In the genomic region with DNA sequence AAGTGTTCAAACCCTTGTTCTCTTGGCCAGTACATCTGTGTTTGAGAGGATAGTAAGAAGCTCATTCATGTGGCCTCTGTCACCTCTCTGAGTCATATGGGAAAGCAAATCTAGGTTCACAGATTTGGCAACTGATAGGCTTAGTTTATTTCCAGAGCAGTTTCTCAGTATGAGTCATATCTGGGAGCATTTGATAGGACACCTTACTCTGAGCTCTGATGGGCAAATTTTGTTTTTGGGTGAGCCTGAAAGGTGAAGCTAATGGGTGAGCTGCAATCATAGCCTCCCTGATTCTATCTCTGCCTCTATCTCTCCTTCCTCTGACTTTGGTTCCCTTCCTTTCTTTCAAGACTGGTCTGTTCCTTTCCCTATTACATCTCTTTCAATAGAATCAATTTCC, we compare ENCODE assay signal across 8 cellular contexts.
DNase-seq lines count a peak whose midpoint lies in the region; ATAC-seq and TF ChIP-seq lines count a peak whose summit lies in the region.

No MANE protein-coding gene starts in this region.

- H4K91ac ChIP-seq in IMR-90 (ENCODE audit: insufficient read depth, low read depth, low read length), result no peak overlapping the region

- H3K27ac ChIP-seq in IMR-90 (ENCODE audit: insufficient read depth, low read length), result no peak overlapping the region

- no peak overlapping the region for H2AK5ac ChIP-seq in IMR-90 (ENCODE audit: low read depth, low read length)

- POLR2A ChIA-PET in IMR-90 (lab: Charles Lee; ENCODE audit: unreplicated experiment), result no interaction called here

- no peak overlapping the region for H3K4me3 ChIP-seq in IMR-90 (ENCODE audit: insufficient read depth, low read depth, low read length)

- 0 out of 2 replicates have a peak overlapping the region, but pooled peaks have one; percentile 36 for H2BK20ac ChIP-seq in IMR-90 (ENCODE audit: low read depth, low read length)

- H2BK120ac ChIP-seq in IMR-90 (ENCODE audit: low read depth, low read length), result no peak overlapping the region; the same call in 1 of the 2 replicates

- no peak for TF ChIP-seq POLR2A in IMR-90 (IDR thresholded peaks at IDR 0.05; ENCODE audit: low read depth, low read length)

- no peak overlapping the region for H2BK5ac ChIP-seq in IMR-90 (ENCODE audit: low read depth, low read length, poor library complexity, severe bottlenecking)

- no peak overlapping the region for H2AFZ ChIP-seq in IMR-90 (replicated peaks; ENCODE audit: low read length, poor library complexity)

- no peaks in the 10 kb centered on the region for H3K9me3 ChIP-seq in IMR-90 (ENCODE audit: control insufficient read depth, insufficient read depth, low read length)

- no peak overlapping the region for H4K8ac ChIP-seq in IMR-90 (ENCODE audit: low read depth in 2 of 2, low read length in 2 of 2)

- no TSS peak for BruUV-seq in IMR-90 (replicated peaks; lab: Mats Ljungman, UMichigan)

- no peaks in the 10 kb centered on the region for H3K79me1 ChIP-seq in IMR-90 (ENCODE audit: low read depth in 1 of 2, low read length in 2 of 2)

- peaks cover 7% of the 10 kb centered on the region; the same call in 1 of the 2 replicates for H3K9me1 ChIP-seq in IMR-90 (ENCODE audit: insufficient read depth, low read length)

- in situ Hi-C loops in GM13977 (cut with MboI; ENCODE audit: low pct_unique_long_range_greater_than_20kb, low sequenced_read_pairs, unreplicated experiment) (no loop called here), IMR-90 (cut with MboI; ENCODE audit: low sequenced_read_pairs) (no loop called here)

- DNase-seq in GM13977 (ENCODE audit: low spot score), result peak; percentile 67
- peak; percentile 87 for DNase-seq in IMR-90
- no peak for DNase-seq in T-helper 9 cell
- DNase-seq in DMS 273 treated with DMSO at 0.1 percent for 48 hours (lab: John Stamatoyannopoulos, UW), result no peak
- no peak for DNase-seq in hypothalamus (lab: John Stamatoyannopoulos, UW)
- no peak for DNase-seq in SK-N-DZ (ENCODE audit: low spot score)

- no peak overlapping the region for H3K9ac ChIP-seq in IMR-90 (ENCODE audit: low read depth, low read length)

- no peaks in the 10 kb centered on the region for H4K20me1 ChIP-seq in IMR-90 (ENCODE audit: insufficient read depth, low read length)

- ATAC-seq in GM21717 (IDR thresholded peaks at IDR 0.05; ENCODE audit: unreplicated experiment), result peak; percentile 96
- peak; percentile 79 for ATAC-seq in IMR-90 (ENCODE audit: low read depth)
- peak; percentile 60 for ATAC-seq in esophagus mucosa

- H3K23ac ChIP-seq in IMR-90 (ENCODE audit: low read depth, low read length), result no peak overlapping the region

- peaks cover 9% of the 10 kb centered on the region for H3K4me1 ChIP-seq in IMR-90 (ENCODE audit: control insufficient read depth, insufficient read depth, low read length)

- H2AK9ac ChIP-seq in IMR-90 (replicated peaks; ENCODE audit: low read depth, low read length, poor library complexity), result no peak overlapping the region

- CTCF ChIA-PET in IMR-90 (lab: Yijun Ruan, JAX), result interaction anchor here (0.9 kb wide), 1 partner anchor 14 kb away, joined by 4 read pairs; no protein-coding TSS in a partner anchor

- no peak overlapping the region for H3K4ac ChIP-seq in IMR-90 (ENCODE audit: low read depth, low read length)

- TF ChIP-seq RAD21 in IMR-90 (IDR thresholded peaks at IDR 0.05; ENCODE audit: low read length), result no peak

- H3K14ac ChIP-seq in IMR-90 (replicated peaks; ENCODE audit: low read depth, low read length), result 0 out of 2 replicates have a peak overlapping the region, but pooled peaks have one; percentile 46

- TF ChIP-seq CTCF in GM13977 (IDR thresholded peaks at IDR 0.05; ENCODE audit: extremely low read depth, insufficient read depth, missing control alignments), result no peak
- no peak for TF ChIP-seq CTCF in IMR-90 (conservative IDR thresholded peaks at IDR 0.05; ENCODE audit: low read depth, low read length)

- no peak overlapping the region for H3K4me2 ChIP-seq in IMR-90 (ENCODE audit: low read depth, low read length)

- H3K18ac ChIP-seq in IMR-90 (ENCODE audit: low read depth, low read length), result no peak overlapping the region

- no peaks in the 10 kb centered on the region for H3K36me3 ChIP-seq in IMR-90 (ENCODE audit: control insufficient read depth, insufficient read depth, low read length)

- intact Hi-C loops in IMR-90 (cut with micrococcal nuclease), result no loop called here

- peaks cover 3% of the 10 kb centered on the region for H3K27me3 ChIP-seq in IMR-90 (ENCODE audit: control insufficient read depth, insufficient read depth, low read length)

- no peak overlapping the region for H3K56ac ChIP-seq in IMR-90 (ENCODE audit: extremely low read depth, insufficient read depth, low read length)

- no peak overlapping the region for H2BK15ac ChIP-seq in IMR-90 (ENCODE audit: low read depth, low read length)

- no peak overlapping the region for H4K5ac ChIP-seq in IMR-90 (ENCODE audit: low read depth, low read length)

- dilution Hi-C loops in IMR-90 (cut with HindIII; ENCODE audit: low sequenced_read_pairs, unreplicated experiment), result no loop called here

TF ChIP-seq in IMR-90, 13 proteins besides CTCF, POLR2A, EP300 and RAD21:
- TF ChIP-seq CHD1 (IDR thresholded peaks at IDR 0.05; ENCODE audit: low read depth, low read length) (no peak), CEBPB (IDR thresholded peaks at IDR 0.05; ENCODE audit: low read depth, low read length) (peak; percentile 45; the same call in 1 of the 2 replicates), FOS (IDR thresholded peaks at IDR 0.05; ENCODE audit: low read depth, low read length) (peak; percentile 81), MAFK (IDR thresholded peaks at IDR 0.05; ENCODE audit: low read depth, low read length) (no peak), RCOR1 (IDR thresholded peaks at IDR 0.05; ENCODE audit: insufficient replicate concordance, low read length) (no peak), BHLHE40 (IDR thresholded peaks at IDR 0.05; ENCODE audit: low read depth, low read length) (peak; percentile 16; the same call in 1 of the 2 replicates), RFX5 (IDR thresholded peaks at IDR 0.05; ENCODE audit: low read depth, low read length) (no peak)
- TF ChIP-seq, protein P1, sequence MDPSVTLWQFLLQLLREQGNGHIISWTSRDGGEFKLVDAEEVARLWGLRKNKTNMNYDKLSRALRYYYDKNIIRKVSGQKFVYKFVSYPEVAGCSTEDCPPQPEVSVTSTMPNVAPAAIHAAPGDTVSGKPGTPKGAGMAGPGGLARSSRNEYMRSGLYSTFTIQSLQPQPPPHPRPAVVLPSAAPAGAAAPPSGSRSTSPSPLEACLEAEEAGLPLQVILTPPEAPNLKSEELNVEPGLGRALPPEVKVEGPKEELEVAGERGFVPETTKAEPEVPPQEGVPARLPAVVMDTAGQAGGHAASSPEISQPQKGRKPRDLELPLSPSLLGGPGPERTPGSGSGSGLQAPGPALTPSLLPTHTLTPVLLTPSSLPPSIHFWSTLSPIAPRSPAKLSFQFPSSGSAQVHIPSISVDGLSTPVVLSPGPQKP (IDR thresholded peaks at IDR 0.05; ENCODE audit: borderline replicate concordance, low read depth, low read length), result no peak

Comparison
In these comparisons a context has a peak if more than half of its experiments do, and no peak if none do; other contexts are left out.
1. DNase-seq: peak in GM13977 (single experiment) and IMR-90 (single experiment); none in T-helper 9 cell (single experiment), DMS 273 treated with DMSO at 0.1 percent for 48 hours (single experiment), hypothalamus (0 of 51) and SK-N-DZ (single experiment).
2. Peak in every context shown above with its lines, with median percentiles within 50 percentile points of each other: ATAC-seq.